26 cellular contexts compared by ENCODE assay signal in genomic region chr10:49318028-49318427, GRCh38. TPM values are rescaled to one million over a fixed set of nuclear protein-coding genes. Genes with fewer than 3 reads are reported as not detected.
"Had no signal": no experiment of that assay in that cellular context is flagged by ENCODE, and none has a peak within 500 bp of the region (broad histone marks: within the 10 kb centered on the region; RNA-seq: fewer than 3 reads in every experiment).

No MANE protein-coding gene starts in this region.

- H3K36me3 Mint-ChIP-seq: IgD-negative memory B cell had no signal

- H3K4me3 Mint-ChIP-seq: IgD-negative memory B cell had no signal

- H3K4me3 ChIP-seq: K562 had no signal

- H3K4me2 ChIP-seq: KMS-11, SK-N-SH had no signal

- H3K9me3 Mint-ChIP-seq: IgD-negative memory B cell had no signal

- DNase-seq: Kasumi-1, NCI-H1092, NCI-H1105 treated with DMSO at 0.1 percent for 48 hours, NCI-H1417 treated with DMSO at 0.1 percent for 48 hours, NCI-H146, NCI-H1694 treated with DMSO at 0.1 percent for 48 hours, NCI-H1930, NCI-H2081 treated with DMSO at 0.1 percent for 48 hours, NCI-H2171, NCI-H226, NCI-H446, NCI-H510A, NCI-H524 treated with DMSO at 0.1 percent for 48 hours, NCI-H69, NCI-H774, PC-3, SHP77 had no signal

- H3K27ac ChIP-seq: KMS-11, RWPE1 had no signal

- H3K9ac ChIP-seq: KMS-11, SK-N-SH had no signal

- ATAC-seq: K562, Panc1, PC-3 had no signal

- H3K27ac Mint-ChIP-seq: IgD-negative memory B cell had no signal

- H3K9me3 ChIP-seq: SK-N-SH had no signal

- FAIRE-seq: K562 had no signal

RNA-seq across cellular contexts. Expression of gene C10orf71, which starts 19.1 kb away (rescaled TPM):
- total RNA-seq: HT1080, MCF 10A, PC-3, SK-MEL-5 had no signal
- polyA plus RNA-seq: IgD-negative memory B cell, SK-N-SH had no signal
